1 cellular context compared by ENCODE assay signal in the genomic region with DNA sequence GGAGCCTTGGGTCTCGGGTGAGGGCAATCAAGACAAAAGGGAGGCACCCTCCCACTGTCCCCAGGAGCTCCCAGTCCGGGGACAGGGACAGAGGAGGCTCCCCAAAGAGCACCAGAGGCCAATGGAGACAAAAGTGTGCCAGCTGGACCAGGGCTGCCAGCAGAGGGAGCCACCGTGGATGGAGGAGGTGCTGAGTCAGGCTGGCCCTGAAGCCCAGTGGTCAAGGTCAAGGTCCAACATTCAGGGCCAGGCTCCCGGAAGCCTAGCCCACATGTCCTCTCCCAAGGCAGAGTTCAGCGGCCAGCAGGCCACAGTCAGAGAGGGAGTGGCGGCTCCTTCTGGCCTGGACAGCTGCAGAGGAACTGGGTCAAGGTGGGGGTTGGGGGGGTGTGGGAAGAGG.
A peak's percentile ranks its signal among the peaks of the same experiment; 100 is the strongest.
TF ChIP-seq lines count a peak whose summit lies in the region.

No MANE protein-coding gene starts in this region.

TF ChIP-seq in HepG2, 621 proteins besides CTCF, POLR2A, EP300 and RAD21 (continued from another document and continues in another):
- TF ChIP-seq, protein P1, sequence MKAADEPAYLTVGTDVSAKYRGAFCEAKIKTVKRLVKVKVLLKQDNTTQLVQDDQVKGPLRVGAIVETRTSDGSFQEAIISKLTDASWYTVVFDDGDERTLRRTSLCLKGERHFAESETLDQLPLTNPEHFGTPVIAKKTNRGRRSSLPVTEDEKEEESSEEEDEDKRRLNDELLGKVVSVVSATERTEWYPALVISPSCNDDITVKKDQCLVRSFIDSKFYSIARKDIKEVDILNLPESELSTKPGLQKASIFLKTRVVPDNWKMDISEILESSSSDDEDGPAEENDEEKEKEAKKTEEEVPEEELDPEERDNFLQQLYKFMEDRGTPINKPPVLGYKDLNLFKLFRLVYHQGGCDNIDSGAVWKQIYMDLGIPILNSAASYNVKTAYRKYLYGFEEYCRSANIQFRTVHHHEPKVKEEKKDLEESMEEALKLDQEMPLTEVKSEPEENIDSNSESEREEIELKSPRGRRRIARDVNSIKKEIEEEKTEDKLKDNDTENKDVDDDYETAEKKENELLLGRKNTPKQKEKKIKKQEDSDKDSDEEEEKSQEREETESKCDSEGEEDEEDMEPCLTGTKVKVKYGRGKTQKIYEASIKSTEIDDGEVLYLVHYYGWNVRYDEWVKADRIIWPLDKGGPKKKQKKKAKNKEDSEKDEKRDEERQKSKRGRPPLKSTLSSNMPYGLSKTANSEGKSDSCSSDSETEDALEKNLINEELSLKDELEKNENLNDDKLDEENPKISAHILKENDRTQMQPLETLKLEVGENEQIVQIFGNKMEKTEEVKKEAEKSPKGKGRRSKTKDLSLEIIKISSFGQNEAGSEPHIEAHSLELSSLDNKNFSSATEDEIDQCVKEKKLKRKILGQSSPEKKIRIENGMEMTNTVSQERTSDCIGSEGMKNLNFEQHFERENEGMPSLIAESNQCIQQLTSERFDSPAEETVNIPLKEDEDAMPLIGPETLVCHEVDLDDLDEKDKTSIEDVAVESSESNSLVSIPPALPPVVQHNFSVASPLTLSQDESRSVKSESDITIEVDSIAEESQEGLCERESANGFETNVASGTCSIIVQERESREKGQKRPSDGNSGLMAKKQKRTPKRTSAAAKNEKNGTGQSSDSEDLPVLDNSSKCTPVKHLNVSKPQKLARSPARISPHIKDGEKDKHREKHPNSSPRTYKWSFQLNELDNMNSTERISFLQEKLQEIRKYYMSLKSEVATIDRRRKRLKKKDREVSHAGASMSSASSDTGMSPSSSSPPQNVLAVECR (CRISPR knock-in tag; IDR thresholded peaks at IDR 0.05; ENCODE audit: borderline replicate concordance) = peak; percentile 52; the same call in 1 of the 2 replicates
- TF ChIP-seq AHR (CRISPR knock-in tag; IDR thresholded peaks at IDR 0.05) (0 out of 2 replicates have a peak, but pooled peaks have one; percentile 37), YEATS2 (CRISPR knock-in tag; IDR thresholded peaks at IDR 0.05; ENCODE audit: borderline replicate concordance) (peak; percentile 34; the same call in 1 of the 2 replicates), ADNP (CRISPR knock-in tag; IDR thresholded peaks at IDR 0.05) (peak; percentile 70; the same call in 1 of the 2 replicates), HNF4A (CRISPR knock-in tag; IDR thresholded peaks at IDR 0.05) (peak; percentile 96), ZNF788 (CRISPR knock-in tag; IDR thresholded peaks at IDR 0.05; ENCODE audit: borderline replicate concordance) (peak; percentile 80; the same call in 1 of the 2 replicates), GATAD1 (CRISPR knock-in tag; IDR thresholded peaks at IDR 0.05) (peak; percentile 48; the same call in 1 of the 2 replicates), KLF12 (CRISPR knock-in tag; IDR thresholded peaks at IDR 0.05; ENCODE audit: borderline replicate concordance) (no peak), AKAP8 (CRISPR knock-in tag; IDR thresholded peaks at IDR 0.05) (0 out of 2 replicates have a peak, but pooled peaks have one; percentile 55), ZNF281 (CRISPR knock-in tag; IDR thresholded peaks at IDR 0.05; ENCODE audit: borderline replicate concordance) (peak; percentile 22; the same call in 1 of the 2 replicates), MAZ (IDR thresholded peaks at IDR 0.05; ENCODE audit: borderline replicate concordance, low read depth, low read length) (no peak), MAZ (CRISPR knock-in tag; IDR thresholded peaks at IDR 0.05; ENCODE audit: low read depth) (peak; percentile 88), SRSF1 (optimal IDR thresholded peaks at IDR 0.05; ENCODE audit: low read depth, low read length) (no peak), ZNF572 (CRISPR knock-in tag; IDR thresholded peaks at IDR 0.05) (0 out of 2 replicates have a peak, but pooled peaks have one; percentile 20), SMC3 (IDR thresholded peaks at IDR 0.05; ENCODE audit: low read length) (peak; percentile 43; the same call in 1 of the 2 replicates), ZNF577 (CRISPR knock-in tag; IDR thresholded peaks at IDR 0.05; ENCODE audit: borderline replicate concordance, low read depth) (no peak), ZNF446 (CRISPR knock-in tag; IDR thresholded peaks at IDR 0.05) (no peak), ZNF326 (CRISPR knock-in tag; IDR thresholded peaks at IDR 0.05; ENCODE audit: borderline replicate concordance) (no peak), ZNF776 (CRISPR knock-in tag; IDR thresholded peaks at IDR 0.05) (0 out of 2 replicates have a peak, but pooled peaks have one; percentile 56), REPIN1 (CRISPR knock-in tag; IDR thresholded peaks at IDR 0.05; ENCODE audit: borderline replicate concordance, low read depth) (peak; percentile 43; the same call in 1 of the 2 replicates), PHF20 (CRISPR knock-in tag; IDR thresholded peaks at IDR 0.05) (peak; percentile 27; the same call in 1 of the 2 replicates), ISL2 (CRISPR knock-in tag; IDR thresholded peaks at IDR 0.05) (0 out of 2 replicates have a peak, but pooled peaks have one; percentile 46), ARNTL (CRISPR knock-in tag; IDR thresholded peaks at IDR 0.05) (0 out of 2 replicates have a peak, but pooled peaks have one; percentile 31), YY1 (IDR thresholded peaks at IDR 0.05; ENCODE audit: insufficient read depth, insufficient replicate concordance, low read depth, low read length) (peak; percentile 62)
- TF ChIP-seq, protein P2, sequence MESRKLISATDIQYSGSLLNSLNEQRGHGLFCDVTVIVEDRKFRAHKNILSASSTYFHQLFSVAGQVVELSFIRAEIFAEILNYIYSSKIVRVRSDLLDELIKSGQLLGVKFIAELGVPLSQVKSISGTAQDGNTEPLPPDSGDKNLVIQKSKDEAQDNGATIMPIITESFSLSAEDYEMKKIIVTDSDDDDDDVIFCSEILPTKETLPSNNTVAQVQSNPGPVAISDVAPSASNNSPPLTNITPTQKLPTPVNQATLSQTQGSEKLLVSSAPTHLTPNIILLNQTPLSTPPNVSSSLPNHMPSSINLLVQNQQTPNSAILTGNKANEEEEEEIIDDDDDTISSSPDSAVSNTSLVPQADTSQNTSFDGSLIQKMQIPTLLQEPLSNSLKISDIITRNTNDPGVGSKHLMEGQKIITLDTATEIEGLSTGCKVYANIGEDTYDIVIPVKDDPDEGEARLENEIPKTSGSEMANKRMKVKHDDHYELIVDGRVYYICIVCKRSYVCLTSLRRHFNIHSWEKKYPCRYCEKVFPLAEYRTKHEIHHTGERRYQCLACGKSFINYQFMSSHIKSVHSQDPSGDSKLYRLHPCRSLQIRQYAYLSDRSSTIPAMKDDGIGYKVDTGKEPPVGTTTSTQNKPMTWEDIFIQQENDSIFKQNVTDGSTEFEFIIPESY (CRISPR knock-in tag; IDR thresholded peaks at IDR 0.05) = 0 out of 2 replicates have a peak, but pooled peaks have one; percentile 35
- TF ChIP-seq, protein P3, sequence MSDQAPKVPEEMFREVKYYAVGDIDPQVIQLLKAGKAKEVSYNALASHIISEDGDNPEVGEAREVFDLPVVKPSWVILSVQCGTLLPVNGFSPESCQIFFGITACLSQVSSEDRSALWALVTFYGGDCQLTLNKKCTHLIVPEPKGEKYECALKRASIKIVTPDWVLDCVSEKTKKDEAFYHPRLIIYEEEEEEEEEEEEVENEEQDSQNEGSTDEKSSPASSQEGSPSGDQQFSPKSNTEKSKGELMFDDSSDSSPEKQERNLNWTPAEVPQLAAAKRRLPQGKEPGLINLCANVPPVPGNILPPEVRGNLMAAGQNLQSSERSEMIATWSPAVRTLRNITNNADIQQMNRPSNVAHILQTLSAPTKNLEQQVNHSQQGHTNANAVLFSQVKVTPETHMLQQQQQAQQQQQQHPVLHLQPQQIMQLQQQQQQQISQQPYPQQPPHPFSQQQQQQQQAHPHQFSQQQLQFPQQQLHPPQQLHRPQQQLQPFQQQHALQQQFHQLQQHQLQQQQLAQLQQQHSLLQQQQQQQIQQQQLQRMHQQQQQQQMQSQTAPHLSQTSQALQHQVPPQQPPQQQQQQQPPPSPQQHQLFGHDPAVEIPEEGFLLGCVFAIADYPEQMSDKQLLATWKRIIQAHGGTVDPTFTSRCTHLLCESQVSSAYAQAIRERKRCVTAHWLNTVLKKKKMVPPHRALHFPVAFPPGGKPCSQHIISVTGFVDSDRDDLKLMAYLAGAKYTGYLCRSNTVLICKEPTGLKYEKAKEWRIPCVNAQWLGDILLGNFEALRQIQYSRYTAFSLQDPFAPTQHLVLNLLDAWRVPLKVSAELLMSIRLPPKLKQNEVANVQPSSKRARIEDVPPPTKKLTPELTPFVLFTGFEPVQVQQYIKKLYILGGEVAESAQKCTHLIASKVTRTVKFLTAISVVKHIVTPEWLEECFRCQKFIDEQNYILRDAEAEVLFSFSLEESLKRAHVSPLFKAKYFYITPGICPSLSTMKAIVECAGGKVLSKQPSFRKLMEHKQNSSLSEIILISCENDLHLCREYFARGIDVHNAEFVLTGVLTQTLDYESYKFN (CRISPR knock-in tag; conservative IDR thresholded peaks at IDR 0.05) = peak; percentile 68
- TF ChIP-seq, protein P4, sequence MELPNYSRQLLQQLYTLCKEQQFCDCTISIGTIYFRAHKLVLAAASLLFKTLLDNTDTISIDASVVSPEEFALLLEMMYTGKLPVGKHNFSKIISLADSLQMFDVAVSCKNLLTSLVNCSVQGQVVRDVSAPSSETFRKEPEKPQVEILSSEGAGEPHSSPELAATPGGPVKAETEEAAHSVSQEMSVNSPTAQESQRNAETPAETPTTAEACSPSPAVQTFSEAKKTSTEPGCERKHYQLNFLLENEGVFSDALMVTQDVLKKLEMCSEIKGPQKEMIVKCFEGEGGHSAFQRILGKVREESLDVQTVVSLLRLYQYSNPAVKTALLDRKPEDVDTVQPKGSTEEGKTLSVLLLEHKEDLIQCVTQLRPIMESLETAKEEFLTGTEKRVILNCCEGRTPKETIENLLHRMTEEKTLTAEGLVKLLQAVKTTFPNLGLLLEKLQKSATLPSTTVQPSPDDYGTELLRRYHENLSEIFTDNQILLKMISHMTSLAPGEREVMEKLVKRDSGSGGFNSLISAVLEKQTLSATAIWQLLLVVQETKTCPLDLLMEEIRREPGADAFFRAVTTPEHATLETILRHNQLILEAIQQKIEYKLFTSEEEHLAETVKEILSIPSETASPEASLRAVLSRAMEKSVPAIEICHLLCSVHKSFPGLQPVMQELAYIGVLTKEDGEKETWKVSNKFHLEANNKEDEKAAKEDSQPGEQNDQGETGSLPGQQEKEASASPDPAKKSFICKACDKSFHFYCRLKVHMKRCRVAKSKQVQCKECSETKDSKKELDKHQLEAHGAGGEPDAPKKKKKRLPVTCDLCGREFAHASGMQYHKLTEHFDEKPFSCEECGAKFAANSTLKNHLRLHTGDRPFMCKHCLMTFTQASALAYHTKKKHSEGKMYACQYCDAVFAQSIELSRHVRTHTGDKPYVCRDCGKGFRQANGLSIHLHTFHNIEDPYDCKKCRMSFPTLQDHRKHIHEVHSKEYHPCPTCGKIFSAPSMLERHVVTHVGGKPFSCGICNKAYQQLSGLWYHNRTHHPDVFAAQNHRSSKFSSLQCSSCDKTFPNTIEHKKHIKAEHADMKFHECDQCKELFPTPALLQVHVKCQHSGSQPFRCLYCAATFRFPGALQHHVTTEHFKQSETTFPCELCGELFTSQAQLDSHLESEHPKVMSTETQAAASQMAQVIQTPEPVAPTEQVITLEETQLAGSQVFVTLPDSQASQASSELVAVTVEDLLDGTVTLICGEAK (IDR thresholded peaks at IDR 0.05) = no peak
- TF ChIP-seq, protein P4 (CRISPR knock-in tag; IDR thresholded peaks at IDR 0.05) = no peak
- TF ChIP-seq, protein P5, sequence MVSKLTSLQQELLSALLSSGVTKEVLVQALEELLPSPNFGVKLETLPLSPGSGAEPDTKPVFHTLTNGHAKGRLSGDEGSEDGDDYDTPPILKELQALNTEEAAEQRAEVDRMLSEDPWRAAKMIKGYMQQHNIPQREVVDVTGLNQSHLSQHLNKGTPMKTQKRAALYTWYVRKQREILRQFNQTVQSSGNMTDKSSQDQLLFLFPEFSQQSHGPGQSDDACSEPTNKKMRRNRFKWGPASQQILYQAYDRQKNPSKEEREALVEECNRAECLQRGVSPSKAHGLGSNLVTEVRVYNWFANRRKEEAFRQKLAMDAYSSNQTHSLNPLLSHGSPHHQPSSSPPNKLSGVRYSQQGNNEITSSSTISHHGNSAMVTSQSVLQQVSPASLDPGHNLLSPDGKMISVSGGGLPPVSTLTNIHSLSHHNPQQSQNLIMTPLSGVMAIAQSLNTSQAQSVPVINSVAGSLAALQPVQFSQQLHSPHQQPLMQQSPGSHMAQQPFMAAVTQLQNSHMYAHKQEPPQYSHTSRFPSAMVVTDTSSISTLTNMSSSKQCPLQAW (CRISPR knock-in tag; IDR thresholded peaks at IDR 0.05) = peak; percentile 78
